Comparison of ENCODE assay signal across 11 cellular contexts in the genomic region with DNA sequence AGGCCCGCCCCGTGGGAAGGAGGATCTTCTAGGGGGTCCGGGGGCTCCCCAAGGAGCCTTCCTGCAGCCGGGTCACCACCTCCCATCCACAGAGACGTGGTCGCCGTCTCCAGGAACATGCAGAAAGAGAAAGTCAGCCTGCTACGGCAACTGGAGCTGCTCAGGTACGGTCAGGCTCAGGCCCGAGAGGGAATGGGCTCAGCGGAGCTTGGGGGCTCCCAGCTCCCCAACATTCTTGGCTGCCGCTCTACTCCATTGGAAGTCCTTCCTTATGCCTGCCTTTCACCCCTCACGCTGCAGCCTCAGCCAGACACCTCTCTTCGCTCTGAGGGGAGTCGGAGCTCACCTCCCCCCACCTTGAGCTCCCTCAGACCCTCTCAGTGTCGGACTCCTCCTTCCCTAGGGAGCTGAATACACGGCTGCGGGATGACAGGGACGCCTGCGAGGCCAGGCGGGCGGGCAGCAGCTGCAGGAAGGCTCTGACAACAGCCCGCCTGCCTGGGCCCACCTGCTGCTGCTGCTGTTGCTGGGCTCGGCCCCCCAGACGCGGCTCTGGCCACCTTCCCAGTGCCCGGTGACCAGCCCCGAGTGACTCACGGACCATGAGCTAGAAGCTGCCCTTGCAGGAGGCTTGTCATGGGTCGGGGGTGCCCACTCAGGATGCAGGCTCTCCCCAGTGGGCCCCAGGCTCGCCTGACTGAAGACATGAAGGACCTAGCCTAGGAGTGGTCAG. TPM values are rescaled to one million over a fixed set of nuclear protein-coding genes. Genes with fewer than 3 reads are reported as not detected.
DNase-seq lines count a peak whose midpoint lies in the region; ATAC-seq lines count a peak whose summit lies in the region.
"Had no signal": no experiment of that assay in that cellular context is flagged by ENCODE, and none has a peak within 500 bp of the region (broad histone marks: within the 10 kb centered on the region; RNA-seq: fewer than 3 reads in every experiment).

No MANE protein-coding gene starts in this region.

- H3K27me3 Mint-ChIP-seq in T-helper 1 cell treated with Interleukin-12 subunit alpha and Interleukin-12 subunit beta and Interleukin-4 antibody, amounts not matched to agents 30 μg/mL and 1 μg/mL, for 36 hours (ENCODE audit: low read depth): peaks cover 41% of the 10 kb centered on the region
- peaks cover 6 to 37% of the 10 kb centered on the region in 2 donors for H3K27me3 Mint-ChIP-seq in effector memory CD8-positive, alpha-beta T cell

- peaks cover 4% of the 10 kb centered on the region for H3K4me1 Mint-ChIP-seq in T-helper 1 cell treated with Interleukin-12 subunit alpha and Interleukin-12 subunit beta and Interleukin-4 antibody, amounts not matched to agents 30 μg/mL and 1 μg/mL, for 36 hours (ENCODE audit: low read depth)
- H3K4me1 Mint-ChIP-seq in effector memory CD8-positive, alpha-beta T cell (ENCODE audit: low read depth in 2 of 2): peaks cover 14 to 32% of the 10 kb centered on the region in 2 donors

- no peak for ATAC-seq in effector memory CD8-positive, alpha-beta T cell (replicated peaks)
- ATAC-seq in GM21367 (IDR thresholded peaks at IDR 0.05; ENCODE audit: unreplicated experiment): no peak
- no peak for ATAC-seq in GM21717 (IDR thresholded peaks at IDR 0.05; ENCODE audit: unreplicated experiment)
- ATAC-seq: left lung had no signal

- H3K36me3 Mint-ChIP-seq in T-helper 1 cell treated with Interleukin-12 subunit alpha and Interleukin-12 subunit beta and Interleukin-4 antibody, amounts not matched to agents 30 μg/mL and 1 μg/mL, for 36 hours (ENCODE audit: low read depth): no peaks in the 10 kb centered on the region
- peaks cover 4% of the 10 kb centered on the region for H3K36me3 Mint-ChIP-seq in effector memory CD8-positive, alpha-beta T cell (ENCODE audit: insufficient read depth)

- H3K4me3 Mint-ChIP-seq in T-helper 1 cell treated with Interleukin-12 subunit alpha and Interleukin-12 subunit beta and Interleukin-4 antibody, amounts not matched to agents 30 μg/mL and 1 μg/mL, for 36 hours: peak overlapping the region; percentile 67
- peak overlapping the region; percentile 69 to 75 for H3K4me3 Mint-ChIP-seq in effector memory CD8-positive, alpha-beta T cell

- no peaks in the 10 kb centered on the region for H3K9me3 Mint-ChIP-seq in T-helper 1 cell treated with Interleukin-12 subunit alpha and Interleukin-12 subunit beta and Interleukin-4 antibody, amounts not matched to agents 30 μg/mL and 1 μg/mL, for 36 hours
- H3K9me3 Mint-ChIP-seq in effector memory CD8-positive, alpha-beta T cell: no peaks in the 10 kb centered on the region

- DNase-seq in T-helper 1 cell (no peak), LHCN-M2 (ENCODE audit: low read depth) (peak; percentile 93), retina (peak; percentile 56), HuH-7.5 (ENCODE audit: low spot score) (no peak)
- DNase-seq in effector memory CD8-positive, alpha-beta T cell: no peak
- DNase-seq: central memory CD4-positive, alpha-beta T cell had no signal

- H3K27ac Mint-ChIP-seq in T-helper 1 cell treated with Interleukin-12 subunit alpha and Interleukin-12 subunit beta and Interleukin-4 antibody, amounts not matched to agents 30 μg/mL and 1 μg/mL, for 36 hours: no peak overlapping the region
- no peak overlapping the region for H3K27ac Mint-ChIP-seq in effector memory CD8-positive, alpha-beta T cell

RNA-seq across cellular contexts. Expression of gene CD151, which starts 1.5 kb away (rescaled TPM):
- total RNA-seq in LHCN-M2 (2014; rRNA removed): 840 and 1,028 TPM in 2 replicates
- polyA plus RNA-seq in LHCN-M2 (2012): 1,063 TPM

RNA-seq across cellular contexts. Expression of gene CRACR2B, which starts 3.6 kb away (rescaled TPM):
- total RNA-seq in LHCN-M2 (2014; rRNA removed): 0.40 and 1.3 TPM in 2 replicates
- polyA plus RNA-seq in LHCN-M2 (2012): 0.68 TPM
- total RNA-seq: SJSA1 had no signal

RNA-seq across cellular contexts. Expression of gene POLR2L, which starts 11.0 kb away (rescaled TPM):
- total RNA-seq in LHCN-M2 (2014; rRNA removed): 91.8 and 146 TPM in 2 replicates
- polyA plus RNA-seq in LHCN-M2 (2012): 1,088 TPM

RNA-seq across cellular contexts. Expression of gene TSPAN4, which starts 11.4 kb away (rescaled TPM):
- 199 and 210 TPM in 2 replicates for total RNA-seq in LHCN-M2 (2014; rRNA removed)
- 212 TPM for polyA plus RNA-seq in LHCN-M2 (2012)

RNA-seq across cellular contexts. Expression of gene PNPLA2, which starts 12.6 kb away (rescaled TPM):
- 43.7 and 45.4 TPM in 2 replicates for total RNA-seq in LHCN-M2 (2014; rRNA removed)
- polyA plus RNA-seq in LHCN-M2 (2012): 83.1 TPM

Comparison
In these comparisons a context has a peak if more than half of its experiments do, and no peak if none do; other contexts are left out.
1. DNase-seq: peak in LHCN-M2 (single experiment) and retina (single experiment); none in T-helper 1 cell (0 of 5), effector memory CD8-positive, alpha-beta T cell (0 of 3) and HuH-7.5 (single experiment).